Comparison of ENCODE assay signal across 8 cellular contexts in genomic region chr7:33108931-33109757, GRCh38. TPM values are rescaled to one million over a fixed set of nuclear protein-coding genes. Genes with fewer than 3 reads are reported as not detected.
DNase-seq lines count a peak whose midpoint lies in the region; ATAC-seq and TF ChIP-seq lines count a peak whose summit lies in the region.

Gene RP9, minus strand, starts transcription at chr7:33109404. Its CDS starts 32 bp downstream, at chr7:33109372.

- H3K9me3 Mint-ChIP-seq in CD14-positive monocyte, result peaks cover 0 to 2% (median 0%) of the 10 kb centered on the region in 7 donors
- H3K9me3 Mint-ChIP-seq in activated CD4-positive, alpha-beta memory T cell treated with anti-CD3 and anti-CD28 coated beads, Interleukin-2, amount 10 ng/mL, durations not matched to agents 7 days and 5 days, result no peaks in the 10 kb centered on the region

- peak; percentile 48 for DNase-seq in CD14-positive monocyte (ENCODE audit: low spot score)
- DNase-seq in GM19240 (ENCODE audit: insufficient read length, low spot score), result peak; percentile 46
- DNase-seq in NCI-H748 treated with DMSO at 0.1 percent for 48 hours (lab: John Stamatoyannopoulos, UW), result peak; percentile 66
- DNase-seq in activated CD4-positive, alpha-beta memory T cell treated with anti-CD3 and anti-CD28 coated beads, Interleukin-2, amount 10 ng/mL, durations not matched to agents 7 days and 5 days, result peak; percentile 80
- peak; percentile 60 for DNase-seq in effector CD8-positive, alpha-beta T cell (lab: John Stamatoyannopoulos, UW)
- peak; percentile 93 for DNase-seq in mesenteric fat pad (ENCODE audit: low spot score)
- peak; percentile 52 for DNase-seq in stimulated activated CD8-positive, alpha-beta memory T cell treated with anti-CD3 and anti-CD28 coated beads, Interleukin-15, amount 100 ng/mL, for 1 hour (ENCODE audit: low read depth)

- POLR2A ChIA-PET in activated CD4-positive, alpha-beta memory T cell treated with anti-CD3 and anti-CD28 coated beads, Interleukin-2, amount 10 ng/mL, durations not matched to agents 7 days and 5 days (lab: Charles Lee), result interaction anchor here (1.0 to 3.0 kb wide), 7 partner anchors 32 to 264 kb away, joined by 3 to 25 read pairs (median 5); partner anchors contain the start of genes KBTBD2 and NT5C3A

- peak within 1 kb of the TSS; percentile 44 to 86 (median 74) for H3K27ac Mint-ChIP-seq in CD14-positive monocyte
- peak within 1 kb of the TSS; percentile 54 for H3K27ac Mint-ChIP-seq in activated CD4-positive, alpha-beta memory T cell treated with anti-CD3 and anti-CD28 coated beads, Interleukin-2, amount 10 ng/mL, durations not matched to agents 7 days and 5 days

- H3K27me3 Mint-ChIP-seq in CD14-positive monocyte (ENCODE audit: low read depth in 3 of 3), result peaks cover 15 to 19% (median 19%) of the 10 kb centered on the region in 3 donors
- H3K27me3 Mint-ChIP-seq in activated CD4-positive, alpha-beta memory T cell treated with anti-CD3 and anti-CD28 coated beads, Interleukin-2, amount 10 ng/mL, durations not matched to agents 7 days and 5 days, result peaks cover 19% of the 10 kb centered on the region

- ATAC-seq in HG03442 (IDR thresholded peaks at IDR 0.05; ENCODE audit: unreplicated experiment), result peak; percentile 80

- peak; percentile 77 for TF ChIP-seq CTCF in CD14-positive monocyte (IDR thresholded peaks at IDR 0.05)

- H3K36me3 Mint-ChIP-seq in CD14-positive monocyte, result peaks cover 0 to 4% of the 10 kb centered on the region in 2 donors
- no peaks in the 10 kb centered on the region for H3K36me3 Mint-ChIP-seq in activated CD4-positive, alpha-beta memory T cell treated with anti-CD3 and anti-CD28 coated beads, Interleukin-2, amount 10 ng/mL, durations not matched to agents 7 days and 5 days (ENCODE audit: low read depth)

- peaks cover 27% of the 10 kb centered on the region for H3K4me1 Mint-ChIP-seq in CD14-positive monocyte
- peaks cover 31% of the 10 kb centered on the region for H3K4me1 Mint-ChIP-seq in activated CD4-positive, alpha-beta memory T cell treated with anti-CD3 and anti-CD28 coated beads, Interleukin-2, amount 10 ng/mL, durations not matched to agents 7 days and 5 days

- CTCF ChIA-PET in activated CD4-positive, alpha-beta memory T cell treated with anti-CD3 and anti-CD28 coated beads, Interleukin-2, amount 10 ng/mL, durations not matched to agents 7 days and 5 days (lab: Charles Lee), result interaction anchor here (0.6 to 4.5 kb wide), 32 partner anchors 9 to 619 kb away, joined by 3 to 59 read pairs (median 5); partner anchors contain the start of genes BBS9, KBTBD2, LSM5 and NT5C3A

- intact Hi-C loops in CD14-positive monocyte (cut with micrococcal nuclease), result loop anchor here in 1 of 2 donors (5.0 kb wide), 1 partner anchor 47 kb away; the partner anchor contains the start of gene NT5C3A

- peak within 1 kb of the TSS; percentile 88 to 94 for H3K4me3 Mint-ChIP-seq in CD14-positive monocyte
- peak within 1 kb of the TSS; percentile 83 for H3K4me3 Mint-ChIP-seq in activated CD4-positive, alpha-beta memory T cell treated with anti-CD3 and anti-CD28 coated beads, Interleukin-2, amount 10 ng/mL, durations not matched to agents 7 days and 5 days

RNA-seq across cellular contexts. Expression of gene RP9, which starts in this region (rescaled TPM):
- polyA plus RNA-seq in CD14-positive monocyte, result 1 to 10 TPM; 6.5 to 8.7 TPM
- 10 to 100 TPM in 1 of 2 experiments, 1 to 10 TPM in 1; 9.7 to 11.5 TPM for total RNA-seq in activated CD4-positive, alpha-beta memory T cell treated with anti-CD3 and anti-CD28 coated beads, Interleukin-2, amount 10 ng/mL, durations not matched to agents 7 days and 5 days
- total RNA-seq in mesenteric fat pad, result 8.0 TPM

Comparison
In these comparisons a context has a peak if more than half of its experiments do, and no peak if none do; other contexts are left out.
1. Peak in every context shown above with its lines: DNase-seq and ATAC-seq.